In the genomic region with DNA sequence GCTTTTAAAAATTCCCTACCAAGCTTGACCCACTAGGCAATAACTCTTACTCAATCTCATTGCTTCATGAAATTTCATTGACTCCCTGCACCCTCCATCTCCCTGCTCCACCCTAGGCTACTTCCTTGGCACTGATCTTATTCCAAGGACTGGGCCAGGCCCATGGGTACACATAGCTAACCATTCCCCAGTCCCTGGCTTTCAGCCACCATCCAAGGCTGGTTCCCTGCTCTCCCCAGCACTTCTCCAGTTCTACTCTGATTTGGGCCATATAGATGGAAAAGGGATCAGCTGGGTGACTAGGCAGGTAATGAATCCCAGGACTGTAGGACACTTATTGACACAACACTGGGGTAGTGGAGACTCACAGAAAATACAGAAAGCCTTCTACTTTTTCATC, we compare ENCODE assay signal across 26 cellular contexts.
DNase-seq lines count a peak whose midpoint lies in the region; ATAC-seq and TF ChIP-seq lines count a peak whose summit lies in the region.
"Had no signal": no experiment of that assay in that cellular context is flagged by ENCODE, and none has a peak within 500 bp of the region (broad histone marks: within the 10 kb centered on the region; RNA-seq: fewer than 3 reads in every experiment).

No MANE protein-coding gene starts in this region.

- TF ChIP-seq CTCF in mucosa of descending colon (IDR thresholded peaks at IDR 0.05): no peak

- no peaks in the 10 kb centered on the region for H3K9me3 ChIP-seq in mucosa of descending colon

- no peaks in the 10 kb centered on the region for H3K36me3 ChIP-seq in mucosa of descending colon (ENCODE audit: low read depth)
- H3K36me3 ChIP-seq: BLaER1 treated with 17β-estradiol and CSF1 and Interleukin-3, amounts not matched to agents 10 nM and 100 nM had no signal

- TF ChIP-seq POLR2A in GM18505 (IDR thresholded peaks at IDR 0.05; ENCODE audit: borderline replicate concordance, extremely low read depth, insufficient read depth, insufficient read length): no peak

- ATAC-seq in T-cell (replicated peaks in 1 of 4): no peak
- ATAC-seq in effector memory CD8-positive, alpha-beta T cell (replicated peaks): no peak
- ATAC-seq in mucosa of descending colon: peak; percentile 52
- no peak for ATAC-seq in GM18505 (IDR thresholded peaks at IDR 0.05; ENCODE audit: unreplicated experiment)
- ATAC-seq in HG03139 (IDR thresholded peaks at IDR 0.05; ENCODE audit: unreplicated experiment): no peak
- ATAC-seq: A549, GM12878 had no signal

- no peak overlapping the region for H3K4me3 ChIP-seq in mucosa of descending colon
- H3K4me3 ChIP-seq: A549; BLaER1 treated with 17β-estradiol and CSF1 and Interleukin-3, amounts not matched to agents 10 nM and 100 nM; GM12878 had no signal

- H3K4me3 Mint-ChIP-seq in T-cell: no peak overlapping the region
- H3K4me3 Mint-ChIP-seq in effector memory CD8-positive, alpha-beta T cell: peak overlapping the region; percentile 7 to 42
- H3K4me3 Mint-ChIP-seq: CD4-positive, alpha-beta T cell; IgD-negative memory B cell had no signal

- POLR2A ChIA-PET in T-cell (lab: Charles Lee): no interaction called here

- DNase-seq in T-cell (no peak), mucosa of descending colon (peak in 2 of 3 donors; percentile 49 to 59), SIG-M5 (lab: John Stamatoyannopoulos, UW) (no peak), NOMO-1 (lab: John Stamatoyannopoulos, UW; ENCODE audit: unreplicated experiment in 2 of 2) (no peak)
- DNase-seq in effector memory CD8-positive, alpha-beta T cell: no peak
- DNase-seq: AML-193; CD4-positive, alpha-beta T cell; DMS 273 treated with DMSO at 0.1 percent for 48 hours; DMS79; EL; GDM1; HCEC 1CT; MM.1S; NCI-H1417; NCI-H1694 treated with DMSO at 0.1 percent for 48 hours; NCI-H2081; NCI-H2227 treated with DMSO at 0.1 percent for 48 hours; NCI-H526 treated with DMSO at 0.1 percent for 48 hours; Right ventricle myocardium superior; RPMI8226 had no signal

- no peaks in the 10 kb centered on the region for H3K36me3 Mint-ChIP-seq in T-cell
- H3K36me3 Mint-ChIP-seq in effector memory CD8-positive, alpha-beta T cell (ENCODE audit: insufficient read depth): peaks cover 5% of the 10 kb centered on the region
- H3K36me3 Mint-ChIP-seq: IgD-negative memory B cell had no signal

- peak overlapping the region; percentile 30 to 62 for H3K27ac Mint-ChIP-seq in T-cell
- H3K27ac Mint-ChIP-seq in effector memory CD8-positive, alpha-beta T cell: peak overlapping the region; percentile 52 to 76
- H3K27ac Mint-ChIP-seq: CD4-positive, alpha-beta T cell had no signal

- H3K9me3 Mint-ChIP-seq in T-cell: peaks cover 0 to 11% (median 7%) of the 10 kb centered on the region in 3 donors
- peaks cover 0 to 6% of the 10 kb centered on the region in 2 donors for H3K9me3 Mint-ChIP-seq in effector memory CD8-positive, alpha-beta T cell
- H3K9me3 Mint-ChIP-seq: CD4-positive, alpha-beta T cell had no signal

- peaks cover 15 to 39% of the 10 kb centered on the region in 2 donors for H3K27me3 Mint-ChIP-seq in T-cell
- H3K27me3 Mint-ChIP-seq in effector memory CD8-positive, alpha-beta T cell: no peaks in the 10 kb centered on the region

- intact Hi-C loops in mucosa of descending colon (cut with DNase I, micrococcal nuclease): no loop called here

- peaks cover 0 to 27% (median 10%) of the 10 kb centered on the region in 3 donors for H3K4me1 Mint-ChIP-seq in T-cell
- peaks cover 41 to 50% of the 10 kb centered on the region in 2 donors for H3K4me1 Mint-ChIP-seq in effector memory CD8-positive, alpha-beta T cell (ENCODE audit: low read depth in 2 of 2)

- CTCF ChIA-PET in T-cell (lab: Charles Lee): interaction anchor here in 1 of 2 donors (0.7 kb wide), 1 partner anchor 242 kb away, joined by 3 read pairs; no protein-coding TSS in a partner anchor

- H3K4me1 ChIP-seq in mucosa of descending colon (ENCODE audit: low read depth): peaks cover 23% of the 10 kb centered on the region
- H3K4me1 ChIP-seq: BLaER1 treated with 17β-estradiol and CSF1 and Interleukin-3, amounts not matched to agents 10 nM and 100 nM had no signal

Comparison
In these comparisons a context has a peak if more than half of its experiments do, and no peak if none do; other contexts are left out.
1. DNase-seq: peak in mucosa of descending colon (2 of 3); none in T-cell (0 of 34), effector memory CD8-positive, alpha-beta T cell (0 of 3), SIG-M5 (single experiment) and NOMO-1 (0 of 2).
2. H3K4me3 Mint-ChIP-seq: peak in effector memory CD8-positive, alpha-beta T cell (2 of 2); none in T-cell (0 of 3).